ENCODE assay signal across 30 cellular contexts in genomic region chr5:68612972-68613371, GRCh38.
"Had no signal": no experiment of that assay in that cellular context is flagged by ENCODE, and none has a peak within 500 bp of the region (broad histone marks: within the 10 kb centered on the region; RNA-seq: fewer than 3 reads in every experiment).

No MANE protein-coding gene starts in this region.

- ATAC-seq: natural killer cell; psoas muscle; right cardiac atrium; sciatic nerve; stimulated activated memory B cell treated with anti-CD40 and anti-IgM and Interleukin-4, amounts not matched to agents 10 μg/mL and 1 μg/mL and 100 μg/mL, for 72 hours; stimulated activated naive CD8-positive, alpha-beta T cell treated with anti-CD3 and anti-CD28 coated beads, Interleukin-15, amount 100 ng/mL, for 72 hours; stimulated activated naive CD8-positive, alpha-beta T cell treated with anti-CD3 and anti-CD28 coated beads, Interleukin-15, Interleukin-2, amounts not matched to agents 100 U/mL and 50 U/mL, for 24 hours had no signal

- H3K36me3 ChIP-seq: neural progenitor cell, ovary, spleen, suprapubic skin, tibial nerve, upper lobe of left lung, vagina had no signal

- H3K27me3 Mint-ChIP-seq: progenitor cell of endocrine pancreas; stimulated activated naive CD8-positive, alpha-beta T cell treated with anti-CD3 and anti-CD28 coated beads, Interleukin-15, amount 100 ng/mL, for 72 hours had no signal

- H3K27me3 ChIP-seq: neural progenitor cell, ovary, spleen, suprapubic skin, testis, tibial nerve, upper lobe of left lung, vagina had no signal

- DNase-seq: natural killer cell; occipital lobe; ovary; posterior cingulate gyrus; psoas muscle; right cardiac atrium; spleen; stimulated activated CD4-positive, alpha-beta T cell treated with anti-CD3 and anti-CD28 coated beads, Interleukin-12 subunit alpha, Interleukin-12 subunit beta, amount 100 ng/mL, for 4 hours; stimulated activated CD4-positive, alpha-beta T cell treated with anti-CD3 and anti-CD28 coated beads, Interleukin-1b, Interleukin-23, amount 100 ng/mL, for 48 hours; stimulated activated CD4-positive, alpha-beta T cell treated with anti-CD3 and anti-CD28 coated beads, Interleukin-4, amount 100 ng/mL, for 1 hour; stimulated activated CD4-positive, alpha-beta T cell treated with anti-CD3 and anti-CD28 coated beads, Interleukin-4, amount 100 ng/mL, for 4 hours; stimulated activated CD8-positive, alpha-beta memory T cell treated with anti-CD3 and anti-CD28 coated beads, Interleukin-4, amount 100 ng/mL, for 48 hours; stimulated activated naive CD4-positive, alpha-beta T cell; stimulated activated naive CD8-positive, alpha-beta T cell treated with anti-CD3 and anti-CD28 coated beads, Interleukin-15, amount 100 ng/mL, for 72 hours; stimulated activated naive CD8-positive, alpha-beta T cell treated with anti-CD3 and anti-CD28 coated beads, Interleukin-15, Interleukin-2, amounts not matched to agents 100 U/mL and 50 U/mL, for 24 hours; substantia nigra; testis; trophoblast cell; upper lobe of left lung had no signal

- H3K4me3 Mint-ChIP-seq: natural killer cell; nephron; neural progenitor cell; stimulated activated memory B cell treated with anti-CD40 and anti-IgM and Interleukin-4, amounts not matched to agents 10 μg/mL and 1 μg/mL and 100 μg/mL, for 72 hours; stimulated activated naive CD8-positive, alpha-beta T cell treated with anti-CD3 and anti-CD28 coated beads, Interleukin-15, amount 100 ng/mL, for 72 hours had no signal

- H3K4me1 ChIP-seq: neural progenitor cell, parathyroid adenoma, psoas muscle, spleen, suprapubic skin, testis, tibial nerve, upper lobe of left lung, vagina had no signal

- H3K4me3 ChIP-seq: neural progenitor cell, ovary, psoas muscle, skin epidermis, smooth muscle cell, spleen, suprapubic skin, testis, tibial nerve, upper lobe of left lung, vagina had no signal

- H3K79me2 ChIP-seq: parathyroid adenoma had no signal

- H2AFZ ChIP-seq: neural progenitor cell, parathyroid adenoma had no signal

- H3K4me1 Mint-ChIP-seq: natural killer cell; nephron; neural progenitor cell; stimulated activated naive CD8-positive, alpha-beta T cell treated with anti-CD3 and anti-CD28 coated beads, Interleukin-15, amount 100 ng/mL, for 72 hours had no signal

- H3K36me3 Mint-ChIP-seq: neural progenitor cell had no signal

- H3K9ac ChIP-seq: neural progenitor cell, parathyroid adenoma had no signal

- H3K27ac Mint-ChIP-seq: natural killer cell; nephron; neural progenitor cell; progenitor cell of endocrine pancreas; stimulated activated memory B cell treated with anti-CD40 and anti-IgM and Interleukin-4, amounts not matched to agents 10 μg/mL and 1 μg/mL and 100 μg/mL, for 72 hours; stimulated activated naive CD8-positive, alpha-beta T cell treated with anti-CD3 and anti-CD28 coated beads, Interleukin-15, amount 100 ng/mL, for 72 hours had no signal

- H3K27ac ChIP-seq: neural progenitor cell, ovary, parathyroid adenoma, psoas muscle, skin epidermis, spleen, suprapubic skin, testis, tibial nerve, upper lobe of left lung, vagina had no signal

- H3K9me3 ChIP-seq: testis, vagina had no signal

- H3K4me2 ChIP-seq: neural progenitor cell, smooth muscle cell had no signal
